In the genomic region with DNA sequence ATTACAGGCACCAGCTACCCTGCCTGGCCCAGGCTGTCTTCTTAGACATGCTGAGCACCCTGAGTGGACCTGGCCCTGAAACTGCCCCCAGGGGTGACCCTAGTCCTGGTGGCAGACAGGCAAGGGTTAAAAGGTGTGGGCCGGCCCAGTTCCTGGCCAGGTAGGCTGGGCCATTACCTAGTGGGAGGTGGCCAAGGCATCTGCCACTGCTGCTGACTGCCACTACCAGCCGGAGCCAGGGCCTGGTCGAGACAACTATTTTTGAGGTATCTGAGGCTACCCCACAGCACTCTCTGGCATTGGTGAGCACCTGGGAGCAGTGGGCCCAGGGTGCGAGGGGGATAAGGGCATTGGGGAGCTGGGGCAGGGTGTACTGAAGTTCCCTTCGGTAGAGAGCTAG, we compare ENCODE assay signal across 1 cellular context.
TF ChIP-seq lines count a peak whose summit lies in the region.

A gene with protein sequence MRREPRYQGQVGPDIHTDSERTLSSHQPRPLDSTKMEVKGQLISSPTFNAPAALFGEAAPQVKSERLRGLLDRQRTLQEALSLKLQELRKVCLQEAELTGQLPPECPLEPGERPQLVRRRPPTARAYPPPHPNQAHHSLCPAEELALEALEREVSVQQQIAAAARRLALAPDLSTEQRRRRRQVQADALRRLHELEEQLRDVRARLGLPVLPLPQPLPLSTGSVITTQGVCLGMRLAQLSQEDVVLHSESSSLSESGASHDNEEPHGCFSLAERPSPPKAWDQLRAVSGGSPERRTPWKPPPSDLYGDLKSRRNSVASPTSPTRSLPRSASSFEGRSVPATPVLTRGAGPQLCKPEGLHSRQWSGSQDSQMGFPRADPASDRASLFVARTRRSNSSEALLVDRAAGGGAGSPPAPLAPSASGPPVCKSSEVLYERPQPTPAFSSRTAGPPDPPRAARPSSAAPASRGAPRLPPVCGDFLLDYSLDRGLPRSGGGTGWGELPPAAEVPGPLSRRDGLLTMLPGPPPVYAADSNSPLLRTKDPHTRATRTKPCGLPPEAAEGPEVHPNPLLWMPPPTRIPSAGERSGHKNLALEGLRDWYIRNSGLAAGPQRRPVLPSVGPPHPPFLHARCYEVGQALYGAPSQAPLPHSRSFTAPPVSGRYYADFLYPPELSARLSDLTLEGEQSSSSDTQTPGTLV (plus strand): TSS at position 206 of the 400 bp plus-strand sequence. CDS start 3,043 bp downstream, outside the sequence.

TF ChIP-seq in SK-N-SH treated with all-trans-retinoic acid at 6 μM for 48 hours, 23 proteins besides CTCF, POLR2A, EP300 and RAD21 (continued from another document):
- TF ChIP-seq, protein P1, sequence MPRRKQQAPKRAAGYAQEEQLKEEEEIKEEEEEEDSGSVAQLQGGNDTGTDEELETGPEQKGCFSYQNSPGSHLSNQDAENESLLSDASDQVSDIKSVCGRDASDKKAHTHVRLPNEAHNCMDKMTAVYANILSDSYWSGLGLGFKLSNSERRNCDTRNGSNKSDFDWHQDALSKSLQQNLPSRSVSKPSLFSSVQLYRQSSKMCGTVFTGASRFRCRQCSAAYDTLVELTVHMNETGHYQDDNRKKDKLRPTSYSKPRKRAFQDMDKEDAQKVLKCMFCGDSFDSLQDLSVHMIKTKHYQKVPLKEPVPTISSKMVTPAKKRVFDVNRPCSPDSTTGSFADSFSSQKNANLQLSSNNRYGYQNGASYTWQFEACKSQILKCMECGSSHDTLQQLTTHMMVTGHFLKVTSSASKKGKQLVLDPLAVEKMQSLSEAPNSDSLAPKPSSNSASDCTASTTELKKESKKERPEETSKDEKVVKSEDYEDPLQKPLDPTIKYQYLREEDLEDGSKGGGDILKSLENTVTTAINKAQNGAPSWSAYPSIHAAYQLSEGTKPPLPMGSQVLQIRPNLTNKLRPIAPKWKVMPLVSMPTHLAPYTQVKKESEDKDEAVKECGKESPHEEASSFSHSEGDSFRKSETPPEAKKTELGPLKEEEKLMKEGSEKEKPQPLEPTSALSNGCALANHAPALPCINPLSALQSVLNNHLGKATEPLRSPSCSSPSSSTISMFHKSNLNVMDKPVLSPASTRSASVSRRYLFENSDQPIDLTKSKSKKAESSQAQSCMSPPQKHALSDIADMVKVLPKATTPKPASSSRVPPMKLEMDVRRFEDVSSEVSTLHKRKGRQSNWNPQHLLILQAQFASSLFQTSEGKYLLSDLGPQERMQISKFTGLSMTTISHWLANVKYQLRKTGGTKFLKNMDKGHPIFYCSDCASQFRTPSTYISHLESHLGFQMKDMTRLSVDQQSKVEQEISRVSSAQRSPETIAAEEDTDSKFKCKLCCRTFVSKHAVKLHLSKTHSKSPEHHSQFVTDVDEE (CRISPR knock-in tag; IDR thresholded peaks at IDR 0.05), result no peak
- TF ChIP-seq BACH2 (CRISPR knock-in tag; IDR thresholded peaks at IDR 0.05; ENCODE audit: borderline replicate concordance) (no peak), CREB5 (CRISPR knock-in tag; IDR thresholded peaks at IDR 0.05; ENCODE audit: low read depth) (no peak), ZNF565 (CRISPR knock-in tag; conservative IDR thresholded peaks at IDR 0.05; ENCODE audit: low read depth) (no peak)
